7 cellular contexts compared by ENCODE assay signal in genomic region chr21:25531538-25532255, GRCh38.
DNase-seq lines count a peak whose midpoint lies in the region; ATAC-seq and TF ChIP-seq lines count a peak whose summit lies in the region.
"Not testable (repeated sequence)": the region's sequence is repeated elsewhere in the genome, so short reads cannot be mapped to it uniquely, and the experiment has no call there.

No MANE protein-coding gene starts in this region.

- not testable (repeated sequence) for H3K4me3 ChIP-seq in IMR-90 (ENCODE audit: insufficient read depth, low read depth, low read length); epithelial cell of proximal tubule (ENCODE audit: low read depth, low read length); kidney epithelial cell (ENCODE audit: low read depth, low read length)

- WGBS in IMR-90 (ENCODE audit: extremely low coverage in 2 of 2, insufficient read length in 1 of 2), 2 experiments: no CpG with 5 or more reads among the region's 12 CpGs

- not testable (repeated sequence) for H3K56ac ChIP-seq in IMR-90 (ENCODE audit: extremely low read depth, insufficient read depth, low read length)

- peak; percentile 42 for DNase-seq in Caki2 (ENCODE audit: low read depth)
- not testable (repeated sequence) for DNase-seq in IMR-90; activated T-helper 1 cell treated with anti-CD3 and anti-CD28 coated beads, Interleukin-12 subunit alpha, Interleukin-12 subunit beta, Interleukin-2, Interleukin-4 antibody, amounts not matched to agents 30 ng/mL and 10 ng/mL and 1 ng/mL, durations not matched to agents 14 hours and 24 hours and 36 hours (ENCODE audit: low spot score)
- peak; percentile 85 for DNase-seq in epithelial cell of proximal tubule (ENCODE audit: low read depth)
- DNase-seq in kidney epithelial cell (ENCODE audit: low read depth): peak; percentile 28
- DNase-seq in kidney tubule cell (ENCODE audit: low spot score): peak; percentile 82
- peak; percentile 93 for DNase-seq in renal cortical epithelial cell (ENCODE audit: low read depth)

- not testable (repeated sequence) for H4K20me1 ChIP-seq in IMR-90 (ENCODE audit: insufficient read depth, low read length)

- BruUV-seq in IMR-90 (replicated peaks; lab: Mats Ljungman, UMichigan): not testable (repeated sequence)

- H4K91ac ChIP-seq in IMR-90 (ENCODE audit: insufficient read depth, low read depth, low read length): not testable (repeated sequence)

- H3K14ac ChIP-seq in IMR-90 (replicated peaks; ENCODE audit: low read depth, low read length): not testable (repeated sequence)

- H4K5ac ChIP-seq in IMR-90 (ENCODE audit: low read depth, low read length): not testable (repeated sequence)

- TF ChIP-seq CTCF in IMR-90 (conservative IDR thresholded peaks at IDR 0.05; ENCODE audit: low read depth, low read length); epithelial cell of proximal tubule (conservative IDR thresholded peaks at IDR 0.05; ENCODE audit: low read depth, low read length); kidney epithelial cell (IDR thresholded peaks at IDR 0.05; ENCODE audit: insufficient read depth, low read length, poor library complexity, severe bottlenecking): not testable (repeated sequence)

- H3K27ac Mint-ChIP-seq in activated T-helper 1 cell treated with anti-CD3 and anti-CD28 coated beads, Interleukin-12 subunit alpha, Interleukin-12 subunit beta, Interleukin-2, Interleukin-4 antibody, amounts not matched to agents 30 ng/mL and 10 ng/mL and 1 ng/mL, durations not matched to agents 14 hours and 24 hours and 36 hours: peak overlapping the region; percentile 15

- not testable (repeated sequence) for H3K27ac ChIP-seq in IMR-90 (ENCODE audit: insufficient read depth, low read length)

- POLR2A ChIA-PET in IMR-90 (lab: Charles Lee; ENCODE audit: unreplicated experiment): not testable (repeated sequence)

- in situ Hi-C loops in Caki2 (cut with HindIII; ENCODE audit: low pct_unique_long_range_greater_than_20kb, low sequenced_read_pairs); IMR-90 (cut with MboI; ENCODE audit: low sequenced_read_pairs): not testable (repeated sequence)

- H3K4me1 ChIP-seq in IMR-90 (ENCODE audit: control insufficient read depth, insufficient read depth, low read length): not testable (repeated sequence)

- H2BK5ac ChIP-seq in IMR-90 (ENCODE audit: low read depth, low read length, poor library complexity, severe bottlenecking): not testable (repeated sequence)

- not testable (repeated sequence) for ATAC-seq in IMR-90 (ENCODE audit: low read depth)

- not testable (repeated sequence) for H2AK5ac ChIP-seq in IMR-90 (ENCODE audit: low read depth, low read length)

- not testable (repeated sequence) for H3K4me1 Mint-ChIP-seq in activated T-helper 1 cell treated with anti-CD3 and anti-CD28 coated beads, Interleukin-12 subunit alpha, Interleukin-12 subunit beta, Interleukin-2, Interleukin-4 antibody, amounts not matched to agents 30 ng/mL and 10 ng/mL and 1 ng/mL, durations not matched to agents 14 hours and 24 hours and 36 hours (ENCODE audit: low read depth)

- not testable (repeated sequence) for H2BK120ac ChIP-seq in IMR-90 (ENCODE audit: low read depth, low read length)

- H3K27me3 Mint-ChIP-seq in activated T-helper 1 cell treated with anti-CD3 and anti-CD28 coated beads, Interleukin-12 subunit alpha, Interleukin-12 subunit beta, Interleukin-2, Interleukin-4 antibody, amounts not matched to agents 30 ng/mL and 10 ng/mL and 1 ng/mL, durations not matched to agents 14 hours and 24 hours and 36 hours (ENCODE audit: insufficient read depth): not testable (repeated sequence)

- not testable (repeated sequence) for H3K9me3 ChIP-seq in IMR-90 (ENCODE audit: control insufficient read depth, insufficient read depth, low read length)

- not testable (repeated sequence) for H3K23ac ChIP-seq in IMR-90 (ENCODE audit: low read depth, low read length)

- not testable (repeated sequence) for H3K36me3 ChIP-seq in IMR-90 (ENCODE audit: control insufficient read depth, insufficient read depth, low read length); kidney epithelial cell (ENCODE audit: control insufficient read depth, insufficient read depth, low read length)

- not testable (repeated sequence) for H3K79me1 ChIP-seq in IMR-90 (ENCODE audit: low read depth in 1 of 2, low read length in 2 of 2)

- H3K4me2 ChIP-seq in IMR-90 (ENCODE audit: low read depth, low read length): not testable (repeated sequence)

- not testable (repeated sequence) for H4K8ac ChIP-seq in IMR-90 (ENCODE audit: low read depth in 2 of 2, low read length in 2 of 2)

- H2BK20ac ChIP-seq in IMR-90 (ENCODE audit: low read depth, low read length): not testable (repeated sequence)

- not testable (repeated sequence) for TF ChIP-seq POLR2A in IMR-90 (IDR thresholded peaks at IDR 0.05; ENCODE audit: low read depth, low read length)

- H2BK15ac ChIP-seq in IMR-90 (ENCODE audit: low read depth, low read length): not testable (repeated sequence)

- peaks cover 15% of the 10 kb centered on the region for H3K9me3 Mint-ChIP-seq in activated T-helper 1 cell treated with anti-CD3 and anti-CD28 coated beads, Interleukin-12 subunit alpha, Interleukin-12 subunit beta, Interleukin-2, Interleukin-4 antibody, amounts not matched to agents 30 ng/mL and 10 ng/mL and 1 ng/mL, durations not matched to agents 14 hours and 24 hours and 36 hours

- H3K9ac ChIP-seq in IMR-90 (ENCODE audit: low read depth, low read length): not testable (repeated sequence)

- H2AK9ac ChIP-seq in IMR-90 (replicated peaks; ENCODE audit: low read depth, low read length, poor library complexity): not testable (repeated sequence)

- not testable (repeated sequence) for H3K36me3 Mint-ChIP-seq in activated T-helper 1 cell treated with anti-CD3 and anti-CD28 coated beads, Interleukin-12 subunit alpha, Interleukin-12 subunit beta, Interleukin-2, Interleukin-4 antibody, amounts not matched to agents 30 ng/mL and 10 ng/mL and 1 ng/mL, durations not matched to agents 14 hours and 24 hours and 36 hours (ENCODE audit: low read depth)

- H3K4me3 Mint-ChIP-seq in activated T-helper 1 cell treated with anti-CD3 and anti-CD28 coated beads, Interleukin-12 subunit alpha, Interleukin-12 subunit beta, Interleukin-2, Interleukin-4 antibody, amounts not matched to agents 30 ng/mL and 10 ng/mL and 1 ng/mL, durations not matched to agents 14 hours and 24 hours and 36 hours: not testable (repeated sequence)

- H3K4ac ChIP-seq in IMR-90 (ENCODE audit: low read depth, low read length): not testable (repeated sequence)

- TF ChIP-seq RAD21 in IMR-90 (IDR thresholded peaks at IDR 0.05; ENCODE audit: low read length): not testable (repeated sequence)

- not testable (repeated sequence) for H3K27me3 ChIP-seq in IMR-90 (ENCODE audit: control insufficient read depth, insufficient read depth, low read length); kidney epithelial cell (ENCODE audit: control insufficient read depth, insufficient read depth, low read length)

- dilution Hi-C loops in IMR-90 (cut with HindIII; ENCODE audit: low sequenced_read_pairs, unreplicated experiment): not testable (repeated sequence)

- not testable (repeated sequence) for H3K18ac ChIP-seq in IMR-90 (ENCODE audit: low read depth, low read length)

- H2AFZ ChIP-seq in IMR-90 (replicated peaks; ENCODE audit: low read length, poor library complexity): not testable (repeated sequence)

- CTCF ChIA-PET in IMR-90 (lab: Yijun Ruan, JAX): interaction anchor here (0.9 kb wide), 1 partner anchor 36 kb away, joined by 3 read pairs; no protein-coding TSS in a partner anchor

- not testable (repeated sequence) for H3K9me1 ChIP-seq in IMR-90 (ENCODE audit: insufficient read depth, low read length)

- intact Hi-C loops in IMR-90 (cut with micrococcal nuclease); activated T-helper 1 cell treated with anti-CD3 and anti-CD28 coated beads, Interleukin-12 subunit alpha, Interleukin-12 subunit beta, Interleukin-2, Interleukin-4 antibody, amounts not matched to agents 30 ng/mL and 10 ng/mL and 1 ng/mL, durations not matched to agents 14 hours and 24 hours and 36 hours (cut with micrococcal nuclease): not testable (repeated sequence)

TF ChIP-seq in IMR-90, 13 proteins besides CTCF, POLR2A, EP300 and RAD21:
- TF ChIP-seq MAFK (IDR thresholded peaks at IDR 0.05; ENCODE audit: low read depth, low read length): 0 out of 2 replicates have a peak, but pooled peaks have one; percentile 20
